In genomic region chr20:1465470-1466210, GRCh38 we compare ENCODE assay signal across 9 cellular contexts. TPM values are rescaled to one million over a fixed set of nuclear protein-coding genes. Genes with fewer than 3 reads are reported as not detected.
A peak's percentile ranks its signal among the peaks of the same experiment; 100 is the strongest.
DNase-seq lines count a peak whose midpoint lies in the region; ATAC-seq, FAIRE-seq and TF ChIP-seq lines count a peak whose summit lies in the region.
"Had no signal": no experiment of that assay in that cellular context is flagged by ENCODE, and none has a peak within 500 bp of the region (broad histone marks: within the 10 kb centered on the region; RNA-seq: fewer than 3 reads in every experiment).

No MANE protein-coding gene starts in this region.

- peak overlapping the region; percentile 96 for H3K9ac ChIP-seq in HepG2 (ENCODE audit: insufficient read depth, low read depth, low read length)

- no peak for DNase-seq in activated CD4-positive, alpha-beta T cell treated with anti-CD3 and anti-CD28 coated beads, Interleukin-2, amount 10 ng/mL, durations not matched to agents 7 days and 5 days
- no peak for DNase-seq in activated CD4-positive, alpha-beta T cell treated with anti-CD3 and anti-CD28 coated beads for 1 hour
- DNase-seq in amniotic epithelial cell (ENCODE audit: low read depth): peak; percentile 34
- no peak for DNase-seq in HepG2 (ENCODE audit: low spot score)
- DNase-seq in cortex of kidney (lab: John Stamatoyannopoulos, UW): no peak
- DNase-seq in dedifferentiated amniotic fluid mesenchymal stem cell (ENCODE audit: extremely low spot score): no peak
- DNase-seq in AG08395 (ENCODE audit: low spot score): no peak

- H3K4me3 ChIP-seq in HepG2 (replicated peaks in 1 of 3; ENCODE audit: insufficient read depth in 1 of 3, low read depth in 2 of 3, low read length in 3 of 3): peak overlapping the region; percentile 85 to 99 (median 98)
- H3K4me3 ChIP-seq in thymus (ENCODE audit: low read length): peak overlapping the region; percentile 58

- H3K27me3 ChIP-seq in HepG2 (ENCODE audit: control insufficient read depth in 1 of 2, insufficient read depth in 2 of 2, low read length in 2 of 2): no peaks in the 10 kb centered on the region; a peak in 2 of 5 replicates
- no peaks in the 10 kb centered on the region for H3K27me3 ChIP-seq in thymus (ENCODE audit: control insufficient read depth, insufficient read depth)

- peak overlapping the region; percentile 81 for H3K4me3 Mint-ChIP-seq in activated CD4-positive, alpha-beta T cell treated with anti-CD3 and anti-CD28 coated beads, Interleukin-2, amount 10 ng/mL, durations not matched to agents 7 days and 5 days

- H3K9me3 ChIP-seq in HepG2 (ENCODE audit: low read length): no peaks in the 10 kb centered on the region
- H3K9me3 ChIP-seq in thymus (ENCODE audit: control insufficient read depth): no peaks in the 10 kb centered on the region

- H4K20me1 ChIP-seq in HepG2 (ENCODE audit: insufficient read depth, low read length): peaks cover 16% of the 10 kb centered on the region

- in situ Hi-C loops in HepG2 (cut with HindIII; ENCODE audit: extremely low pct_ligation_motif_present, low pct_unique_long_range_greater_than_20kb): no loop called here

- peak overlapping the region; percentile 96 for H3K4me2 ChIP-seq in HepG2 (ENCODE audit: low read depth, low read length)

- H3K27ac ChIP-seq in HepG2 (ENCODE audit: extremely low read length, insufficient read depth, low read length) (peak overlapping the region; percentile 80), thymus (ENCODE audit: low read depth) (no peak overlapping the region)

- H3K36me3 ChIP-seq in HepG2 (replicated peaks in 1 of 2; ENCODE audit: control insufficient read depth in 1 of 2, insufficient read depth in 2 of 2, low read length in 2 of 2) (peaks cover 22 to 34% of the 10 kb centered on the region in 2 experiments), thymus (ENCODE audit: control insufficient read depth, insufficient read depth) (peaks cover 17% of the 10 kb centered on the region)

- H3K4me1 Mint-ChIP-seq in activated CD4-positive, alpha-beta T cell treated with anti-CD3 and anti-CD28 coated beads, Interleukin-2, amount 10 ng/mL, durations not matched to agents 7 days and 5 days: peaks cover 50% of the 10 kb centered on the region

- no peak for TF ChIP-seq CTCF in HepG2 (CRISPR knock-in tag; IDR thresholded peaks at IDR 0.05)

- H3K27ac Mint-ChIP-seq in activated CD4-positive, alpha-beta T cell treated with anti-CD3 and anti-CD28 coated beads, Interleukin-2, amount 10 ng/mL, durations not matched to agents 7 days and 5 days: peak overlapping the region; percentile 80

- 30% methylated on average over 12 of the region's 12 CpGs for WGBS in HepG2 (ENCODE audit: low lambda C conversion rate)
- WGBS in thymus: 55% methylated on average over 12 of the region's 12 CpGs

- no peak for TF ChIP-seq POLR2A in HepG2 (IDR thresholded peaks at IDR 0.05; ENCODE audit: insufficient read depth in 1 of 2, low read depth in 2 of 2, low read length in 2 of 2)

- no peak overlapping the region for H2AFZ ChIP-seq in HepG2 (ENCODE audit: low read length)

- intact Hi-C loops in HepG2 (cut with micrococcal nuclease; ENCODE audit: unreplicated experiment): loop anchor here (1.0 to 2.0 kb wide), 2 partner anchors 38 to 73 kb away; partner anchors contain the start of gene FKBP1A

- H3K4me1 ChIP-seq in HepG2 (ENCODE audit: insufficient read depth, low read length) (peaks cover 64% of the 10 kb centered on the region), thymus (ENCODE audit: control insufficient read depth, insufficient read depth, low read length) (peaks cover 21% of the 10 kb centered on the region)

- CTCF ChIA-PET in activated CD4-positive, alpha-beta T cell treated with anti-CD3 and anti-CD28 coated beads, Interleukin-2, amount 10 ng/mL, durations not matched to agents 7 days and 5 days (lab: Charles Lee): interaction anchor here (0.8 to 2.7 kb wide), 10 partner anchors 10 to 345 kb away, joined by 3 to 13 read pairs (median 5); partner anchors contain the start of gene FKBP1A
- CTCF ChIA-PET in HepG2 (lab: Yijun Ruan, JAX; ENCODE audit: low intra/inter-chr PET ratio, low total read pairs): interaction anchor here (0.8 to 2.5 kb wide), 3 partner anchors 38 to 153 kb away, joined by 3 to 9 read pairs (median 3); no protein-coding TSS in a partner anchor

- TF ChIP-seq RAD21 in HepG2 (CRISPR knock-in tag; IDR thresholded peaks at IDR 0.05): no peak

- no peak for FAIRE-seq in HepG2 (lab: Jason Lieb, UNC)

- ATAC-seq in HepG2: no peak

- TF ChIP-seq EP300 in HepG2 (IDR thresholded peaks at IDR 0.05; ENCODE audit: low read depth in 2 of 2, low read length in 2 of 2) (no peak), HepG2 (CRISPR knock-in tag; IDR thresholded peaks at IDR 0.05; ENCODE audit: borderline replicate concordance) (no peak)

- POLR2A ChIA-PET in activated CD4-positive, alpha-beta T cell treated with anti-CD3 and anti-CD28 coated beads, Interleukin-2, amount 10 ng/mL, durations not matched to agents 7 days and 5 days (lab: Charles Lee): no interaction called here
- POLR2A ChIA-PET in HepG2 (lab: Yijun Ruan, JAX): interaction anchor here (0.9 to 3.3 kb wide), 4 partner anchors 72 to 144 kb away, joined by 3 to 32 read pairs (median 6); partner anchors contain the start of gene FKBP1A

- BruUV-seq in HepG2 (replicated peaks; lab: Mats Ljungman, UMichigan): TSS peak; percentile 51

- no peaks in the 10 kb centered on the region for H3K9me3 Mint-ChIP-seq in activated CD4-positive, alpha-beta T cell treated with anti-CD3 and anti-CD28 coated beads, Interleukin-2, amount 10 ng/mL, durations not matched to agents 7 days and 5 days

- H3K79me2 ChIP-seq in HepG2 (ENCODE audit: insufficient read depth, low read length): peaks cover 53% of the 10 kb centered on the region

- H3K27me3 Mint-ChIP-seq in activated CD4-positive, alpha-beta T cell treated with anti-CD3 and anti-CD28 coated beads, Interleukin-2, amount 10 ng/mL, durations not matched to agents 7 days and 5 days: peaks cover 16% of the 10 kb centered on the region

- H3K36me3 Mint-ChIP-seq in activated CD4-positive, alpha-beta T cell treated with anti-CD3 and anti-CD28 coated beads, Interleukin-2, amount 10 ng/mL, durations not matched to agents 7 days and 5 days (ENCODE audit: low read depth): peaks cover 12% of the 10 kb centered on the region

TF ChIP-seq in HepG2, 621 proteins besides CTCF, POLR2A, EP300 and RAD21 (continues in another document):
- no peak for TF ChIP-seq RBFOX2 (IDR thresholded peaks at IDR 0.05; ENCODE audit: low read depth, low read length)
- no peak for TF ChIP-seq ZNF235 (CRISPR knock-in tag; IDR thresholded peaks at IDR 0.05; ENCODE audit: borderline replicate concordance)
- TF ChIP-seq ZNF460 (CRISPR knock-in tag; IDR thresholded peaks at IDR 0.05; ENCODE audit: borderline replicate concordance): no peak

RNA-seq across cellular contexts. Expression of gene NSFL1C, which starts 1.0 kb away (rescaled TPM):
- total RNA-seq in activated CD4-positive, alpha-beta T cell treated with anti-CD3 and anti-CD28 coated beads, Interleukin-2, amount 10 ng/mL, durations not matched to agents 7 days and 5 days: 10 to 100 TPM; 56.5 to 64.8 TPM
- total RNA-seq in HepG2 (2016; rRNA removed; fragmentation: Illumina TruSeq; extraction: Trizol): 62.7 and 74.0 TPM in 2 replicates
- total RNA-seq in HepG2 (2016; cell fraction: cytosol; rRNA removed; fragmentation: Illumina TruSeq; extraction: Trizol; ENCODE audit: low read depth): 27.0 and 31.9 TPM in 2 replicates
- 67.3 and 70.8 TPM in 2 replicates for total RNA-seq in HepG2 (2016; cell fraction: insoluble cytoplasmic fraction; rRNA removed; fragmentation: Illumina TruSeq; extraction: Trizol)
- total RNA-seq in HepG2 (2016; cell fraction: membrane; rRNA removed; fragmentation: Illumina TruSeq; extraction: Trizol): 34.0 and 35.0 TPM in 2 replicates
- 57.9 and 59.7 TPM in 2 replicates for total RNA-seq in HepG2 (2016; cell fraction: nucleus; rRNA removed; fragmentation: Illumina TruSeq; extraction: Trizol)
- polyA plus RNA-seq in HepG2 (2011; rRNA removed): 22.9 and 31.9 TPM in 2 replicates
- 24.0 and 30.9 TPM in 2 replicates for polyA plus RNA-seq in HepG2 (2011; cell fraction: cytosol; rRNA removed)
- 94.8 and 100 TPM in 2 replicates for polyA plus RNA-seq in HepG2 (2011; cell fraction: nucleus; rRNA removed)
- 82.3 and 83.4 TPM in 2 replicates for polyA plus RNA-seq in HepG2 (2012)
- polyA plus RNA-seq in HepG2 (2016; cell fraction: cytosol; fragmentation: Illumina TruSeq; extraction: Trizol; ENCODE audit: low read depth): 54.9 and 58.8 TPM in 2 replicates
- polyA plus RNA-seq in HepG2 (2016; cell fraction: insoluble cytoplasmic fraction; fragmentation: Illumina TruSeq; extraction: Trizol; ENCODE audit: low read depth): 139 and 153 TPM in 2 replicates
- 55.7 and 56.7 TPM in 2 replicates for polyA plus RNA-seq in HepG2 (2016; cell fraction: membrane; fragmentation: Illumina TruSeq; extraction: Trizol; ENCODE audit: low read depth)
- 105 and 116 TPM in 2 replicates for polyA plus RNA-seq in HepG2 (2016; cell fraction: nucleus; fragmentation: Illumina TruSeq; extraction: Trizol; ENCODE audit: insufficient read depth, low read depth)
- 23.6 and 36.6 TPM in 2 replicates for polyA minus RNA-seq in HepG2 (2011; rRNA and poly(A)+ RNA removed; ENCODE audit: low replicate concordance)
- polyA minus RNA-seq in HepG2 (2011; cell fraction: cytosol; rRNA and poly(A)+ RNA removed): 11.3 and 16.5 TPM in 2 replicates
- 149 and 165 TPM in 2 replicates for polyA minus RNA-seq in HepG2 (2011; cell fraction: nucleus; rRNA and poly(A)+ RNA removed)
- polyA plus RNA-seq in thymus: 48.0 TPM

RNA-seq across cellular contexts. Expression of gene SIRPB2, which starts 25.6 kb away (rescaled TPM):
- total RNA-seq in activated CD4-positive, alpha-beta T cell treated with anti-CD3 and anti-CD28 coated beads, Interleukin-2, amount 10 ng/mL, durations not matched to agents 7 days and 5 days: not detected
- total RNA-seq in HepG2 (2016; rRNA removed; fragmentation: Illumina TruSeq; extraction: Trizol): not detected in 2 replicates
- not detected in 2 replicates for total RNA-seq in HepG2 (2016; cell fraction: cytosol; rRNA removed; fragmentation: Illumina TruSeq; extraction: Trizol; ENCODE audit: low read depth)
- not detected in 2 replicates for total RNA-seq in HepG2 (2016; cell fraction: insoluble cytoplasmic fraction; rRNA removed; fragmentation: Illumina TruSeq; extraction: Trizol)
- not detected in 2 replicates for total RNA-seq in HepG2 (2016; cell fraction: membrane; rRNA removed; fragmentation: Illumina TruSeq; extraction: Trizol)
- not detected in 2 replicates for total RNA-seq in HepG2 (2016; cell fraction: nucleus; rRNA removed; fragmentation: Illumina TruSeq; extraction: Trizol)
- polyA plus RNA-seq in HepG2 (2011; rRNA removed) (not detected in 2 replicates), thymus (1.7 TPM)
- polyA plus RNA-seq in HepG2 (2011; cell fraction: cytosol; rRNA removed): not detected in 2 replicates
- polyA plus RNA-seq in HepG2 (2011; cell fraction: nucleus; rRNA removed): not detected in 2 replicates
- not detected in 2 replicates for polyA plus RNA-seq in HepG2 (2012)
- polyA plus RNA-seq in HepG2 (2016; cell fraction: cytosol; fragmentation: Illumina TruSeq; extraction: Trizol; ENCODE audit: low read depth): not detected in 2 replicates
- not detected in 2 replicates for polyA plus RNA-seq in HepG2 (2016; cell fraction: insoluble cytoplasmic fraction; fragmentation: Illumina TruSeq; extraction: Trizol; ENCODE audit: low read depth)
- not detected in 2 replicates for polyA plus RNA-seq in HepG2 (2016; cell fraction: membrane; fragmentation: Illumina TruSeq; extraction: Trizol; ENCODE audit: low read depth)
- not detected in 2 replicates for polyA plus RNA-seq in HepG2 (2016; cell fraction: nucleus; fragmentation: Illumina TruSeq; extraction: Trizol; ENCODE audit: insufficient read depth, low read depth)
- polyA minus RNA-seq in HepG2 (2011; rRNA and poly(A)+ RNA removed; ENCODE audit: low replicate concordance): not detected in 2 replicates
- polyA minus RNA-seq in HepG2 (2011; cell fraction: cytosol; rRNA and poly(A)+ RNA removed): not detected in 2 replicates
- polyA minus RNA-seq in HepG2 (2011; cell fraction: nucleus; rRNA and poly(A)+ RNA removed): not detected in 2 replicates
- total RNA-seq: RPMI7951 had no signal
